ENCODE assay signal across 34 cellular contexts in the genomic region with DNA sequence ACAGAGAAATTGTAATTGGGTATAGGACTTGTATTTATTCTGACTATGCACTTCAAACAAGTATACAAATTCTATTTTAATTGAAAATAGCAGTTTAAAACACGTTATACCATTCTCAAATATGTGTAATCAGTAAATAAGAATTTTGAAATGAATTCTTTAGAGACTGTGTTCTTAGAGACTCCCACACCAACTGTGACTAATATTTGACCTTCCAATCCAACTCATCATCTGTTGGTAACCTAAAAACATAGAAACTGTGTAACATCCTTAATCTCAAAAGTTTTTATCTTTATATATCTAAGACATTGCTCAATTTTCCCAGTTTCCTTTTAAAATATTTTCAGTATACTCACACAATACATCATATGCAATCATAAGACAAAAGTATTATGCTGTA.
"Had no signal": no experiment of that assay in that cellular context is flagged by ENCODE, and none has a peak within 500 bp of the region (broad histone marks: within the 10 kb centered on the region; RNA-seq: fewer than 3 reads in every experiment).

No MANE protein-coding gene starts in this region.

- H3K27ac ChIP-seq: KMS-11 had no signal

- DNase-seq: Karpas-422, Kasumi-1, KBM-7, KG1, MG63, MV-4-11, NCI-H1048, NCI-H1092, NCI-H1092 treated with DMSO at 0.1 percent for 48 hours, NCI-H1105, NCI-H1105 treated with DMSO at 0.1 percent for 48 hours, NCI-H1417, NCI-H1417 treated with DMSO at 0.1 percent for 48 hours, NCI-H1436, NCI-H1436 treated with DMSO at 0.1 percent for 48 hours, NCI-H146, NCI-H1694, NCI-H1694 treated with DMSO at 0.1 percent for 48 hours, NCI-H187, NCI-H187 treated with DMSO at 0.1 percent for 48 hours, NCI-H1930, NCI-H2029, NCI-H2029 treated with DMSO at 0.1 percent for 48 hours, NCI-H2081, NCI-H2081 treated with DMSO at 0.1 percent for 48 hours, NCI-H2107, NCI-H2171, NCI-H2171 treated with DMSO at 0.1 percent for 48 hours, NCI-H2227 treated with DMSO at 0.1 percent for 48 hours, NCI-H226, NCI-H345, NCI-H446, NCI-H446 treated with DMSO at 0.1 percent for 48 hours had no signal

- H3K36me3 ChIP-seq: MG63 had no signal

- H3K27me3 ChIP-seq: MG63 had no signal

- H3K9me3 ChIP-seq: MG63 had no signal

- H3K4me2 ChIP-seq: KMS-11 had no signal

- H3K4me3 ChIP-seq: MG63 had no signal

- H3K9ac ChIP-seq: KMS-11 had no signal
